In the genomic region with DNA sequence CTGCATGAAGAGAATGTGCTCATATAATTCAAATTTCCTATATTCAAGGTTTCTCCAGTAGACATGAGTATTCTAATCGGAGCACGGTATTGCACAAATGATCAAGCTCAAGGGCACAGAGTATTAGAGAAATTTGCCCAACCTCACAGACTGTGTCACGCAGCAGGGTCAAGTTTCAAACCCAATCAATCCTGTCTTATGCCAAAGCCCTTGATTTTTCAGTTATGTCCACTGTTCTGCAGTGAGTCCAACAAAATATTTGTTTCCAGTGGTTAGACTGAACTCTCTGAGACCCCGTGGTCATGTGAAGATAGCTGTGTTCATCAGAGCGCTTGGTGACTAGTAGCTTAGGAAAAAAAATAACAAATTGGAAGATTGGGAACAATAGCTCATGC, we compare ENCODE assay signal across 21 cellular contexts.
DNase-seq lines count a peak whose midpoint lies in the region; ATAC-seq and TF ChIP-seq lines count a peak whose summit lies in the region.
"Had no signal": no experiment of that assay in that cellular context is flagged by ENCODE, and none has a peak within 500 bp of the region (broad histone marks: within the 10 kb centered on the region; RNA-seq: fewer than 3 reads in every experiment).

No MANE protein-coding gene starts in this region.

- peak; percentile 68 for ATAC-seq in left lobe of liver
- ATAC-seq in HG03520 (IDR thresholded peaks at IDR 0.05; ENCODE audit: unreplicated experiment), result no peak

- TF ChIP-seq CTCF in sigmoid colon (IDR thresholded peaks at IDR 0.05), result no peak

- TF ChIP-seq EP300 in sigmoid colon (IDR thresholded peaks at IDR 0.05), result no peak

- peak overlapping the region in 3 of 11 experiments; percentile 56 to 58 (median 57); a peak in 5 of 22 replicates for H3K27ac ChIP-seq in BLaER1 treated with 17β-estradiol and CSF1 and Interleukin-3, amounts not matched to agents 10 nM and 100 nM
- no peak overlapping the region for H3K27ac ChIP-seq in sigmoid colon
- H3K27ac ChIP-seq: GM23248 had no signal

- peaks cover 37 to 45% (median 41%) of the 10 kb centered on the region in 10 experiments for H3K4me1 ChIP-seq in BLaER1 treated with 17β-estradiol and CSF1 and Interleukin-3, amounts not matched to agents 10 nM and 100 nM
- peaks cover 0 to 10% (median 0%) of the 10 kb centered on the region in 4 donors for H3K4me1 ChIP-seq in sigmoid colon

- H3K36me3 ChIP-seq in BLaER1 treated with 17β-estradiol and CSF1 and Interleukin-3, amounts not matched to agents 10 nM and 100 nM, result no peaks in the 10 kb centered on the region
- H3K36me3 ChIP-seq in sigmoid colon, result no peaks in the 10 kb centered on the region

- H3K4me2 ChIP-seq in BLaER1 treated with 17β-estradiol and CSF1 and Interleukin-3, amounts not matched to agents 10 nM and 100 nM, result peak overlapping the region in 10 of 11 experiments; percentile 50 to 75 (median 67); a peak in 19 of 22 replicates

- H3K9ac ChIP-seq in BLaER1 treated with 17β-estradiol and CSF1 and Interleukin-3, amounts not matched to agents 10 nM and 100 nM, result no peak overlapping the region
- H3K9ac ChIP-seq: GM23248 had no signal

- DNase-seq in astrocyte of the hippocampus (ENCODE audit: low read depth, low spot score) (peak; percentile 25), left lobe of liver (ENCODE audit: low spot score) (peak; percentile 41), sigmoid colon (peak; percentile 2), erythroblast (lab: John Stamatoyannopoulos, UW) (no peak), GOT3 (lab: John Stamatoyannopoulos, UW) (no peak), NCI-H510A treated with DMSO at 0.1 percent for 48 hours (lab: John Stamatoyannopoulos, UW) (no peak)
- DNase-seq: 8988T; CD4-positive, CD25-positive, alpha-beta regulatory T cell; DMS153; GDM1; GM23248; HCEC 1CT; KBM-7; NCI-H1105; NCI-H1694; NCI-H2081 treated with DMSO at 0.1 percent for 48 hours; NCI-H748 treated with DMSO at 0.1 percent for 48 hours; NK-92 treated with Interleukin-12 subunit alpha and Interleukin-12 subunit beta, amount 100 ng/mL, for 24 hours; SHP77 had no signal

- H3K27me3 ChIP-seq in BLaER1 treated with 17β-estradiol and CSF1 and Interleukin-3, amounts not matched to agents 10 nM and 100 nM, result no peaks in the 10 kb centered on the region
- H3K27me3 ChIP-seq in sigmoid colon, result no peaks in the 10 kb centered on the region

- TF ChIP-seq POLR2A in sigmoid colon (IDR thresholded peaks at IDR 0.05), result no peak
- TF ChIP-seq POLR2A in erythroblast (IDR thresholded peaks at IDR 0.05; ENCODE audit: low read length), result no peak

- no peaks in the 10 kb centered on the region for H4K20me1 ChIP-seq in BLaER1 treated with 17β-estradiol and CSF1 and Interleukin-3, amounts not matched to agents 10 nM and 100 nM

- intact Hi-C loops in sigmoid colon (cut with DNase I), result no loop called here

- peaks cover 5 to 21% (median 10%) of the 10 kb centered on the region in 11 experiments; a peak in 14 of 22 replicates for H3K9me3 ChIP-seq in BLaER1 treated with 17β-estradiol and CSF1 and Interleukin-3, amounts not matched to agents 10 nM and 100 nM (replicated peaks in 1 of 11)
- H3K9me3 ChIP-seq in sigmoid colon, result no peaks in the 10 kb centered on the region

- 95% methylated on average over 5 of the region's 5 CpGs for WGBS in sigmoid colon, 2 donors

- H3K4me3 ChIP-seq in BLaER1 treated with 17β-estradiol and CSF1 and Interleukin-3, amounts not matched to agents 10 nM and 100 nM, result no peak overlapping the region
- H3K4me3 ChIP-seq in sigmoid colon, result no peak overlapping the region
- H3K4me3 ChIP-seq: GM23248 had no signal

Comparison
In these comparisons a context has a peak if more than half of its experiments do, and no peak if none do; other contexts are left out.
1. DNase-seq: peak in astrocyte of the hippocampus (single experiment), left lobe of liver (single experiment) and sigmoid colon (single experiment); none in erythroblast (0 of 2), GOT3 (single experiment) and NCI-H510A treated with DMSO at 0.1 percent for 48 hours (single experiment).